2 cellular contexts compared by ENCODE assay signal in genomic region chr2:39468574-39469331, GRCh38.
TF ChIP-seq lines count a peak whose summit lies in the region.

No MANE protein-coding gene starts in this region.

TF ChIP-seq in IMR-90, 13 proteins besides CTCF, POLR2A, EP300 and RAD21:
- TF ChIP-seq MAFK (IDR thresholded peaks at IDR 0.05; ENCODE audit: low read depth, low read length) (no peak), BHLHE40 (IDR thresholded peaks at IDR 0.05; ENCODE audit: low read depth, low read length) (no peak), NFE2L2 (IDR thresholded peaks at IDR 0.05; ENCODE audit: low read depth, low read length) (no peak), RCOR1 (IDR thresholded peaks at IDR 0.05; ENCODE audit: insufficient replicate concordance, low read length) (no peak), CEBPB (IDR thresholded peaks at IDR 0.05; ENCODE audit: low read depth, low read length) (peak; percentile 83), USF2 (IDR thresholded peaks at IDR 0.05; ENCODE audit: low read depth, low read length) (no peak)

TF ChIP-seq in liver, 16 proteins besides CTCF, POLR2A, EP300 and RAD21:
- no peak for TF ChIP-seq JUND (IDR thresholded peaks at IDR 0.05)
- peak; percentile 20 for TF ChIP-seq NR2F2 (IDR thresholded peaks at IDR 0.05)
- TF ChIP-seq SP1 (IDR thresholded peaks at IDR 0.05): no peak
